1 cellular context compared by ENCODE assay signal in the genomic region with DNA sequence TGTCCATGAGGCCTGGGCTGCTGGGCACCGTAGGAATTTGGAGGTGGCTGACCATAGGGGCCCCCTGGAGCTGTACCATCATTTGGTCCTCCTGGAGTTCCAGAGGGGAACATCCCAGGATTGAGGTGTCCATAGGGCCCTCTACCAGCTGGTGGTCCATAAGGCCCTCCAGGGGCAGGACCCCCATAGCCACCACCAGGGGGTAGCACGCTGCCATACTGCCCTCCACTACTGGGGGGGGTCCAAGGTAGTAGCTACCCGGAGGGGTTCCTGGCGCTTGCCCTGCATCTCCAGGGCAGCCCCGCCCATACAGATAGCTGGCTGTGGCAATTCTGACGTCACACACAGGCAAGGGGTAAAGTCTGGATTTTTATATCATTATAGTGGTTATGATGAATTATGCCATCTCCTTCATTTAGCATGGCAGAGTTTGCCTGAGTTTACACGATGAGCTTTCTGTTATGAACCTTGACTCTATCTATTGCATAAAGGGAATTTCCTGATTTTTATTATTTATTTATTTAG.
TF ChIP-seq lines count a peak whose summit lies in the region.

No MANE protein-coding gene starts in this region.

TF ChIP-seq in HepG2, 621 proteins besides CTCF, POLR2A, EP300 and RAD21:
- no peak for TF ChIP-seq DPF2 (CRISPR knock-in tag; IDR thresholded peaks at IDR 0.05; ENCODE audit: borderline replicate concordance, low read depth)
- TF ChIP-seq, protein P1, sequence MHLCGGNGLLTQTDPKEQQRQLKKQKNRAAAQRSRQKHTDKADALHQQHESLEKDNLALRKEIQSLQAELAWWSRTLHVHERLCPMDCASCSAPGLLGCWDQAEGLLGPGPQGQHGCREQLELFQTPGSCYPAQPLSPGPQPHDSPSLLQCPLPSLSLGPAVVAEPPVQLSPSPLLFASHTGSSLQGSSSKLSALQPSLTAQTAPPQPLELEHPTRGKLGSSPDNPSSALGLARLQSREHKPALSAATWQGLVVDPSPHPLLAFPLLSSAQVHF (CRISPR knock-in tag; IDR thresholded peaks at IDR 0.05): no peak
- TF ChIP-seq HMG20B (CRISPR knock-in tag; conservative IDR thresholded peaks at IDR 0.05): no peak
- no peak for TF ChIP-seq GLI4 (CRISPR knock-in tag; IDR thresholded peaks at IDR 0.05; ENCODE audit: borderline replicate concordance)
